ENCODE assay signal across 29 cellular contexts in the genomic region with DNA sequence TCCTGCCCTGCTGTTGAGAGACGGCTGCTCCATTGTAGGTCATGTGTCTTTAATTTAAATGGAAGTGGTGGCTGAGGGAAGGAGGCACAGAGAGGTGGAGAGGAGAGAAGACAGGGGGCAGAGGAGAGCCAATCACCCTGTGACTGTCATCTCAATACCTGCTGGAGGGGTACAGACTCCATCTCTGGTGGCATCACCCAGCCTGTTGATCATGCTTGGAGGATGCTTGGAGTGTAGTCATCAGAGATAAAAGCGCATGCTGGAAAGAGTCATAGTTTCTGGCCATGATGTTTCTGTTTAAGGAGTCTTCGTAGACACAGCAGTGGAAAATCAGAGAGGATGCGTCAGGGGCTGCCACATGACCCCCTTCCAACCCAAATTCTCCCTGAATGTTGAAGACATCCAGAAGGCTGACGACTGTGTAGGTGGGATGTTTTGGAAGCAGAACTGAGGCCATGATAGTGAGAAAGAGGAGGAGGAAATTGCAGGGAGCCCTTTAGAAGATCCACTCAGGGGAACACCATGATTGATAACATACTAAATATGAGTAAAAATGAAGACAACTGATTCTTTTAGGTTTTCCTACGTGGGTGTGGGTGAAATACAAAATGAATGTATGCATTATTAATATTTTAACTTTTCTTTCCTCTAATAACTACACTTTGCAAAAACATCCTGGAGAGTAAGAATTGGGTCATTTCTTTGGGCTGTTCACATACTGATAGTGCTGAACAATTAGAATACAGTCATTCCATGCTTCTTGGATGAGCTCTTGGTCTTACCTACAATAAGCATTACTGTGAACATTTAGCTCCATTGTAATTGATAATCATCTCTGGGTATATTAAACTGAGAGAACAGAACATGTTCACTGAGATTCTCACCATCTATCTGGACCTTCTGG.
DNase-seq lines count a peak whose midpoint lies in the region; ATAC-seq and TF ChIP-seq lines count a peak whose summit lies in the region.
"Had no signal": no experiment of that assay in that cellular context is flagged by ENCODE, and none has a peak within 500 bp of the region (broad histone marks: within the 10 kb centered on the region; RNA-seq: fewer than 3 reads in every experiment).

No MANE protein-coding gene starts in this region.

- H3K79me2 ChIP-seq in GM23248 (ENCODE audit: insufficient read depth), result no peaks in the 10 kb centered on the region

- H3K9ac ChIP-seq in GM23248, result no peak overlapping the region

- no peaks in the 10 kb centered on the region for H3K9me2 ChIP-seq in GM23248 (ENCODE audit: insufficient read depth)

- no peaks in the 10 kb centered on the region for H3K36me3 Mint-ChIP-seq in HFFc6 (ENCODE audit: low read depth)
- H3K36me3 Mint-ChIP-seq in activated naive CD4-positive, alpha-beta T cell treated with anti-CD3 and anti-CD28 coated beads, Interleukin-2, amount 50 U/mL, for 72 hours, result no peaks in the 10 kb centered on the region
- H3K36me3 Mint-ChIP-seq: natural killer cell had no signal

- ATAC-seq in activated naive CD4-positive, alpha-beta T cell treated with anti-CD3 and anti-CD28 coated beads, Interleukin-2, amount 50 U/mL, for 72 hours, result peak; percentile 85 to 91
- ATAC-seq: A549, heart left ventricle, K562, left lung, natural killer cell, pancreas, sciatic nerve, upper lobe of right lung had no signal

- H2AFZ ChIP-seq in GM23248, result no peak overlapping the region

- no peaks in the 10 kb centered on the region for H3F3A ChIP-seq in GM23248 (ENCODE audit: insufficient read depth)

- no peak overlapping the region for H3K27ac ChIP-seq in GM23248
- H3K27ac ChIP-seq: A549, ascending aorta, epithelial cell of prostate, heart left ventricle, left lung, pancreas, SJCRH30, upper lobe of right lung had no signal

- peaks cover 10% of the 10 kb centered on the region for H3K27me3 Mint-ChIP-seq in HFFc6 (ENCODE audit: insufficient read depth)
- H3K27me3 Mint-ChIP-seq: central memory CD8-positive, alpha-beta T cell had no signal

- no peak overlapping the region for H3K4me3 ChIP-seq in GM23248
- H3K4me3 ChIP-seq: A549, ascending aorta, HAP-1, heart left ventricle, K562, left lung, MG63, pancreas, SJCRH30, upper lobe of right lung had no signal

- H3K4me1 ChIP-seq in GM23248 (ENCODE audit: insufficient read depth), result 0 out of 2 replicates have a peak, but pooled peaks cover 2% of the 10 kb centered on the region
- H3K4me1 ChIP-seq: A549, ascending aorta, HAP-1, heart left ventricle, left lung, pancreas, SJCRH30, upper lobe of right lung had no signal

- H3K27me3 ChIP-seq in GM23248 (replicated peaks; ENCODE audit: insufficient read depth), result peaks cover 1% of the 10 kb centered on the region
- H3K27me3 ChIP-seq: ascending aorta, left lung, MG63, SJCRH30, upper lobe of right lung had no signal

- WGBS in GM23248 (ENCODE audit: low coverage in 1 of 2, low lambda C conversion rate in 2 of 2, missing lambda C conversion rate in 2 of 2), 2 experiments, result 32 to 34% methylated on average over 6 of the region's 6 CpGs

- 0 out of 2 replicates have a peak, but pooled peaks have one; percentile 27 for TF ChIP-seq CTCF in HFFc6 (IDR thresholded peaks at IDR 0.05)

- in situ Hi-C loops in GM23248 (cut with MboI), result no loop called here

- peak; percentile 69 for DNase-seq in activated CD4-positive, alpha-beta T cell treated with anti-CD3 and anti-CD28 coated beads for 48 hours
- DNase-seq in activated CD4-positive, alpha-beta T cell treated with anti-CD3 and anti-CD28 coated beads, Interleukin-2, amount 50 U/mL, for 1 hour, result no peak
- DNase-seq in HFFc6 (no peak), HuH-7 (ENCODE audit: low spot score) (no peak), GM23248 (no peak), NCI-H69 (lab: John Stamatoyannopoulos, UW) (no peak)
- DNase-seq in activated naive CD4-positive, alpha-beta T cell treated with anti-CD3 and anti-CD28 coated beads, Interleukin-2, amount 50 U/mL, for 72 hours (ENCODE audit: low spot score in 2 of 2), result no peak
- DNase-seq in stimulated activated CD4-positive, alpha-beta T cell treated with anti-CD3 and anti-CD28 coated beads, Interleukin-15, amount 100 ng/mL, for 48 hours (ENCODE audit: low read depth in 2 of 2), result peak; percentile 30 to 56
- DNase-seq: activated effector memory CD4-positive, alpha-beta T cell treated with anti-CD3 and anti-CD28 coated beads, Interleukin-2, amount 50 U/mL, for 16 hours; heart left ventricle; left lung; MG63; natural killer cell; NCI-H1417; NCI-H2107; NCI-H510A treated with DMSO at 0.1 percent for 48 hours; pancreas; SJCRH30; substantia nigra; T-helper 1 cell; upper lobe of right lung had no signal

- H3K4me3 Mint-ChIP-seq in HFFc6, result no peak overlapping the region
- H3K4me3 Mint-ChIP-seq: B cell; central memory CD8-positive, alpha-beta T cell; natural killer cell had no signal

- H3K9me3 Mint-ChIP-seq in HFFc6, result no peaks in the 10 kb centered on the region
- H3K9me3 Mint-ChIP-seq in activated naive CD4-positive, alpha-beta T cell treated with anti-CD3 and anti-CD28 coated beads, Interleukin-2, amount 50 U/mL, for 72 hours, result peaks cover 0 to 8% of the 10 kb centered on the region in 2 donors
- H3K9me3 Mint-ChIP-seq: central memory CD8-positive, alpha-beta T cell; natural killer cell had no signal

- no peaks in the 10 kb centered on the region for H4K20me1 ChIP-seq in GM23248 (ENCODE audit: insufficient read depth)

- no peak overlapping the region for H3K27ac Mint-ChIP-seq in HFFc6
- peak overlapping the region in 1 of 2 donors; percentile 23 for H3K27ac Mint-ChIP-seq in activated naive CD4-positive, alpha-beta T cell treated with anti-CD3 and anti-CD28 coated beads, Interleukin-2, amount 50 U/mL, for 72 hours
- H3K27ac Mint-ChIP-seq: B cell, natural killer cell had no signal

- H3K9me3 ChIP-seq in GM23248 (ENCODE audit: low read depth), result no peaks in the 10 kb centered on the region
- H3K9me3 ChIP-seq: ascending aorta, HAP-1, heart left ventricle, left lung, MG63, pancreas, SJCRH30, upper lobe of right lung had no signal

- no peaks in the 10 kb centered on the region for H3K36me3 ChIP-seq in GM23248 (ENCODE audit: low read depth)
- H3K36me3 ChIP-seq: ascending aorta, HAP-1, heart left ventricle, left lung, MG63, pancreas, SJCRH30, upper lobe of right lung had no signal

- H3K4me1 Mint-ChIP-seq in HFFc6 (ENCODE audit: low read depth), result peaks cover 11% of the 10 kb centered on the region
- H3K4me1 Mint-ChIP-seq: central memory CD8-positive, alpha-beta T cell had no signal

- H3K4me2 ChIP-seq in GM23248 (ENCODE audit: unreplicated experiment), result no peak overlapping the region
- H3K4me2 ChIP-seq: A549 had no signal

Comparison
In these comparisons a context has a peak if more than half of its experiments do, and no peak if none do; other contexts are left out.
1. DNase-seq: peak in activated CD4-positive, alpha-beta T cell treated with anti-CD3 and anti-CD28 coated beads for 48 hours (single experiment) and stimulated activated CD4-positive, alpha-beta T cell treated with anti-CD3 and anti-CD28 coated beads, Interleukin-15, amount 100 ng/mL, for 48 hours (2 of 2); none in activated CD4-positive, alpha-beta T cell treated with anti-CD3 and anti-CD28 coated beads, Interleukin-2, amount 50 U/mL, for 1 hour (single experiment), HFFc6 (single experiment), activated naive CD4-positive, alpha-beta T cell treated with anti-CD3 and anti-CD28 coated beads, Interleukin-2, amount 50 U/mL, for 72 hours (0 of 2), HuH-7 (single experiment), GM23248 (single experiment) and NCI-H69 (single experiment).